In the genomic region with DNA sequence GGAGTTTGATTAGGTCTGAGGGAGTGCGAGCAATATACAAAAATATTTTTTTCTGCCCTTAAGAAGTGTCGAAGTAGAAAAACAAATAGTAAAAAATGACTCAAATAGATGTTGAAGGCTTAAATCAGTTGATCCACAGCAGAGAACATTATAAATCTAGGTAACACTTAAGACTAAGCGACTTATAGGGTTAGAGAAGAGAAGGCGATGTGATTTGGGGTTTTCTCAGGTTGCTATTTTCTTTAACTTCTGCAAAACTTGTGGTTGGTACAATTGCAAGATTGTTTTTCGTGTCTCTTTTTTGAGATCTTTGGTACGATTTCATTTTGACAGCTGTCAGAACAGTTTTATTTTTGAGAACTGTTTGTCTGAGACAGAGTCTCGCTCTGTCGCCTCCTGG, we compare ENCODE assay signal across 30 cellular contexts.
"Had no signal": no experiment of that assay in that cellular context is flagged by ENCODE, and none has a peak within 500 bp of the region (broad histone marks: within the 10 kb centered on the region; RNA-seq: fewer than 3 reads in every experiment).

No MANE protein-coding gene starts in this region.

- H3K4me1 Mint-ChIP-seq: endodermal cell; naive thymus-derived CD8-positive, alpha-beta T cell had no signal

- H2AFZ ChIP-seq: hepatocyte had no signal

- H3K79me2 ChIP-seq: hepatocyte had no signal

- H3K27me3 ChIP-seq: colonic mucosa, esophagus muscularis mucosa, foreskin keratinocyte, gastroesophageal sphincter, heart left ventricle, hepatocyte, right atrium auricular region, testis, tibial artery had no signal

- H3K27ac Mint-ChIP-seq: dendritic cell treated with granulocyte-macrophage colony-stimulating factor and Interleukin-4, amounts not matched to agents 40 ng/mL and 50 ng/mL, for 4 days; endodermal cell; naive thymus-derived CD8-positive, alpha-beta T cell; nephron progenitor cell; type B pancreatic cell had no signal

- H3K9me3 ChIP-seq: colonic mucosa, esophagus muscularis mucosa, heart left ventricle, lower lobe of right lung, prostate gland, right atrium auricular region, testis, tibial artery had no signal

- H3K9me3 Mint-ChIP-seq: type B pancreatic cell had no signal

- H3K27me3 Mint-ChIP-seq: dendritic cell treated with granulocyte-macrophage colony-stimulating factor and Interleukin-4, amounts not matched to agents 40 ng/mL and 50 ng/mL, for 4 days; naive thymus-derived CD8-positive, alpha-beta T cell; type B pancreatic cell had no signal

- ATAC-seq: foreskin keratinocyte; gastroesophageal sphincter; heart left ventricle; left colon; lower lobe of right lung; naive thymus-derived CD8-positive, alpha-beta T cell; sciatic nerve had no signal

- H3K36me3 Mint-ChIP-seq: naive thymus-derived CD8-positive, alpha-beta T cell; type B pancreatic cell had no signal

- H3K4me3 ChIP-seq: colonic mucosa, esophagus muscularis mucosa, gastroesophageal sphincter, heart left ventricle, hepatocyte, left ventricle myocardium inferior, lower lobe of right lung, prostate gland, right atrium auricular region, smooth muscle cell, testis, tibial artery had no signal

- H3K4me1 ChIP-seq: colonic mucosa, esophagus muscularis mucosa, foreskin keratinocyte, gastroesophageal sphincter, heart left ventricle, left ventricle myocardium inferior, lower lobe of right lung, prostate gland, right atrium auricular region, testis, tibial artery had no signal

- H3K27ac ChIP-seq: colonic mucosa, epithelial cell of prostate, esophagus muscularis mucosa, foreskin keratinocyte, gastroesophageal sphincter, heart left ventricle, hepatocyte, left ventricle myocardium inferior, lower lobe of right lung, prostate gland, right atrium auricular region, testis, tibial artery had no signal

- H3K4me3 Mint-ChIP-seq: dendritic cell treated with granulocyte-macrophage colony-stimulating factor and Interleukin-4, amounts not matched to agents 40 ng/mL and 50 ng/mL, for 4 days; endodermal cell; naive thymus-derived CD8-positive, alpha-beta T cell; nephron progenitor cell; type B pancreatic cell had no signal

- H3K36me3 ChIP-seq: colonic mucosa, esophagus muscularis mucosa, gastroesophageal sphincter, heart left ventricle, left ventricle myocardium inferior, lower lobe of right lung, prostate gland, right atrium auricular region, tibial artery had no signal

- DNase-seq: colonic mucosa; effector CD8-positive, alpha-beta T cell; endodermal cell; foreskin keratinocyte; heart left ventricle; kidney glomerular epithelial cell; left colon; left ventricle myocardium inferior; lower lobe of right lung; naive thymus-derived CD8-positive, alpha-beta T cell; nephron progenitor cell; nucleus accumbens; stimulated activated CD4-positive, alpha-beta T cell treated with anti-CD3 and anti-CD28 coated beads, Interleukin-12 subunit alpha, Interleukin-12 subunit beta, amount 100 ng/mL, for 4 hours; stimulated activated CD4-positive, alpha-beta T cell treated with anti-CD3 and anti-CD28 coated beads, Interleukin-1b, Interleukin-23, amount 100 ng/mL, for 48 hours; stimulated activated CD4-positive, alpha-beta T cell treated with anti-CD3 and anti-CD28 coated beads, Interleukin-4, amount 100 ng/mL, for 1 hour; stimulated activated CD8-positive, alpha-beta memory T cell treated with anti-CD3 and anti-CD28 coated beads, Interleukin-4, amount 100 ng/mL, for 48 hours; stimulated activated naive CD4-positive, alpha-beta T cell treated with Interleukin-2 at 50 U/mL for 16 hours; substantia nigra; testis; tibial artery had no signal

- H3K4me2 ChIP-seq: hepatocyte, smooth muscle cell had no signal
